Comparison of ENCODE assay signal across 20 cellular contexts in the genomic region with DNA sequence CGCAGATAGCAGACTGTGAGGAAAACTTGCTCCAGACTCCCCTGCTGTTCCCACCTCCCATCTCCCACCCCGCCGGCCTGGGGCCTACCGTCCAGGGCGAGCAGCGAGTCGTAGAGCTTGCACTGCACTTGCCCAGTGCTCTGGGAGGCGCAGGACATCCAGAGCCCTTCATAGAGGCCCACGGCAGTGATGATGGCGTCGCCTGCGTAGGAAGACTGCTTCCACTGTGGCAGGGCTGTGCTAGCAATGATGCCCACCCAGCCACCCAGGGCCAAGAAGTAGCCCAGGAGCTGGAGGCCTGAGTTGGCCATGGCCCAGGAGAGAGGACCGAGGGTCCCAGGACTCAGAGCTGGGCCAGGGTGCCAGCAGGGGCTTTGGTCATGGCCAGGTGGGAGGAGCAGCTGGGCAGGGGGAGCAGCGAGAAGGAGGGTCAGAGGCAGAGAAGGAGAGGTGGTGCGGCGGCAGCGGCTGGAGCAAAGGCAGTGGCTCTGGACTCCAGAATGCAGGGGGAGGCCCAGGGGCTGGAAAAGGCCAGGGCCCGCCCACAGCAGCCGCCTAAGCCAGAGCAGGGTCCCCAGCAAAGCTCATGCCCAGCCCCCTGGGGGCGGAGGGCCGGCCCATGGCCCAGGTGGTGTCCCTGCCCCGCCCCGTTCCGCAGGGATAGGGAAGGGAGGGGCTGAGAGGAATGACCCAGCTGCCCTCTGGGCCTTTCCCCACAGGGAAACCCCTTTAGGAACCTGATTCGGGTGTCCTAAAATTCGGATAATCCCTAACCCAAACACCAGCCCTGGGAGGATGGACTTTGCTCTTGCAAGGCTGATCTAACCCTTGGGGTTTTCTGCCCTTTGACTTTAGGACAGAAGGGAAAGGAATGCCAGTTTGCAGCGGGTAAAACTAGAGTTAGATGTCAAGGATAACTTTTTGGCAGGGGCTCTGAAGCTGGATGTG. TPM values are rescaled to one million over a fixed set of nuclear protein-coding genes. Genes with fewer than 3 reads are reported as not detected.
DNase-seq lines count a peak whose midpoint lies in the region; TF ChIP-seq lines count a peak whose summit lies in the region.
"Had no signal": no experiment of that assay in that cellular context is flagged by ENCODE, and none has a peak within 500 bp of the region (broad histone marks: within the 10 kb centered on the region; RNA-seq: fewer than 3 reads in every experiment).

A gene with protein sequence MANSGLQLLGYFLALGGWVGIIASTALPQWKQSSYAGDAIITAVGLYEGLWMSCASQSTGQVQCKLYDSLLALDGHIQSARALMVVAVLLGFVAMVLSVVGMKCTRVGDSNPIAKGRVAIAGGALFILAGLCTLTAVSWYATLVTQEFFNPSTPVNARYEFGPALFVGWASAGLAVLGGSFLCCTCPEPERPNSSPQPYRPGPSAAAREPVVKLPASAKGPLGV (minus strand): TSS at position 484 of the 948 bp plus-strand sequence. CDS start 173 bp downstream, at position 311.

- CTCF ChIA-PET in MCF 10A (lab: Yijun Ruan, JAX): interaction anchor here (1.5 kb wide), 1 partner anchor 13 kb away, joined by 4 read pairs; no protein-coding TSS in a partner anchor

- no peak for TF ChIP-seq CTCF in breast epithelium (IDR thresholded peaks at IDR 0.05)
- TF ChIP-seq CTCF in MCF 10A (IDR thresholded peaks at IDR 0.05; ENCODE audit: unreplicated experiment): no peak
- TF ChIP-seq CTCF in epithelial cell of proximal tubule (conservative IDR thresholded peaks at IDR 0.05; ENCODE audit: low read depth, low read length): no peak
- TF ChIP-seq CTCF in type B pancreatic cell (conservative IDR thresholded peaks at IDR 0.05): no peak

- no peaks in the 10 kb centered on the region for H3K27me3 Mint-ChIP-seq in MCF 10A (ENCODE audit: insufficient read depth, unreplicated experiment)
- H3K27me3 Mint-ChIP-seq in type B pancreatic cell: no peaks in the 10 kb centered on the region
- H3K27me3 Mint-ChIP-seq: CD4-positive, CD25-positive, alpha-beta regulatory T cell; stimulated activated naive B cell treated with anti-CD40 and anti-IgM and Interleukin-4, amounts not matched to agents 10 μg/mL and 1 μg/mL and 100 μg/mL, for 72 hours had no signal

- no peak within 1 kb of the TSS for H4K91ac ChIP-seq in mesenchymal stem cell (ENCODE audit: low read length)

- H3K79me1 ChIP-seq in mesenchymal stem cell (replicated peaks; ENCODE audit: low read length, poor library complexity, severe bottlenecking): no peaks in the 10 kb centered on the region

- H3K4me3 Mint-ChIP-seq in MCF 10A (ENCODE audit: unreplicated experiment) (no peak within 1 kb of the TSS), type B pancreatic cell (peak within 1 kb of the TSS; percentile 34)
- H3K4me3 Mint-ChIP-seq: CD4-positive, CD25-positive, alpha-beta regulatory T cell; stimulated activated naive B cell treated with anti-CD40 and anti-IgM and Interleukin-4, amounts not matched to agents 10 μg/mL and 1 μg/mL and 100 μg/mL, for 72 hours had no signal

- H3K23ac ChIP-seq in mesenchymal stem cell (ENCODE audit: low read length in 2 of 2): no peak within 1 kb of the TSS

- no peak for TF ChIP-seq POLR2A in breast epithelium (IDR thresholded peaks at IDR 0.05)

- no peak within 1 kb of the TSS for H3K9ac ChIP-seq in mesenchymal stem cell (ENCODE audit: low read length)

- peak within 1 kb of the TSS in 1 of 2 experiments; percentile 82 for H3K14ac ChIP-seq in mesenchymal stem cell (ENCODE audit: low read length in 2 of 2)

- H2AK5ac ChIP-seq in mesenchymal stem cell (ENCODE audit: low read length, severe bottlenecking): no peak within 1 kb of the TSS

- H3K9me3 Mint-ChIP-seq in MCF 10A (ENCODE audit: unreplicated experiment) (no peaks in the 10 kb centered on the region), type B pancreatic cell (no peaks in the 10 kb centered on the region)
- H3K9me3 Mint-ChIP-seq: stimulated activated naive B cell treated with anti-CD40 and anti-IgM and Interleukin-4, amounts not matched to agents 10 μg/mL and 1 μg/mL and 100 μg/mL, for 72 hours had no signal

- H2BK12ac ChIP-seq in mesenchymal stem cell (ENCODE audit: low read length in 2 of 2): no peak within 1 kb of the TSS

- H3K4me1 Mint-ChIP-seq in MCF 10A (ENCODE audit: insufficient read depth, unreplicated experiment): peaks cover 17% of the 10 kb centered on the region
- H3K4me1 Mint-ChIP-seq in type B pancreatic cell (ENCODE audit: unreplicated experiment): peaks cover 14% of the 10 kb centered on the region

- H4K8ac ChIP-seq in mesenchymal stem cell (ENCODE audit: low read length): no peak within 1 kb of the TSS

- DNase-seq in breast epithelium (ENCODE audit: low spot score in 2 of 2) (no peak), MCF 10A (ENCODE audit: unreplicated experiment) (no peak), epithelial cell of proximal tubule (ENCODE audit: low read depth) (no peak), mesenchymal stem cell (no peak), type B pancreatic cell (ENCODE audit: extremely low spot score, unreplicated experiment) (no peak), DMS53 (lab: John Stamatoyannopoulos, UW) (no peak), cerebellar cortex (ENCODE audit: low spot score) (no peak), RKO (ENCODE audit: low spot score) (no peak)
- DNase-seq: activated CD8-positive, alpha-beta memory T cell treated with anti-CD3 and anti-CD28 coated beads, Interleukin-2, amount 50 U/mL, for 4 hours; activated naive CD4-positive, alpha-beta T cell; CD4-positive, CD25-positive, alpha-beta regulatory T cell; dermis blood vessel endothelial cell; spleen; stimulated activated naive B cell treated with anti-CD40 and anti-IgM and Interleukin-4, amounts not matched to agents 10 μg/mL and 1 μg/mL and 100 μg/mL, for 72 hours; T-helper 1 cell had no signal

- WGBS in mesenchymal stem cell: 54% methylated on average over 25 of the region's 27 CpGs

- H3K4ac ChIP-seq in mesenchymal stem cell (ENCODE audit: low read depth in 1 of 2, low read length in 2 of 2): no peak within 1 kb of the TSS

- no peak within 1 kb of the TSS for H2BK15ac ChIP-seq in mesenchymal stem cell (ENCODE audit: low read depth, poor library complexity, severe bottlenecking)

- intact Hi-C loops in breast epithelium (cut with DNase I; ENCODE audit: low total_unique reads): no loop called here
- intact Hi-C loops in MCF 10A (cut with micrococcal nuclease): loop anchor here (10.0 kb wide), 1 partner anchor 595 kb away; no protein-coding TSS in a partner anchor

- no peak within 1 kb of the TSS for H3K27ac Mint-ChIP-seq in MCF 10A (ENCODE audit: low read depth, unreplicated experiment)
- H3K27ac Mint-ChIP-seq in type B pancreatic cell: no peak within 1 kb of the TSS
- H3K27ac Mint-ChIP-seq: CD4-positive, CD25-positive, alpha-beta regulatory T cell; stimulated activated naive B cell treated with anti-CD40 and anti-IgM and Interleukin-4, amounts not matched to agents 10 μg/mL and 1 μg/mL and 100 μg/mL, for 72 hours had no signal

- peak within 1 kb of the TSS; percentile 5 for H2AFZ ChIP-seq in mesenchymal stem cell (ENCODE audit: low read depth, low read length)

- H3K36me3 ChIP-seq in breast epithelium (no peaks in the 10 kb centered on the region), mesenchymal stem cell (ENCODE audit: control insufficient read depth in 1 of 2, insufficient read depth in 2 of 2, low read depth in 1 of 2, low read length in 2 of 2) (no peaks in the 10 kb centered on the region)
- H3K36me3 ChIP-seq: spleen had no signal

- H2BK120ac ChIP-seq in mesenchymal stem cell (ENCODE audit: low read depth, low read length): no peak within 1 kb of the TSS

- no peak within 1 kb of the TSS for H2BK5ac ChIP-seq in mesenchymal stem cell (ENCODE audit: low read depth, low read length, poor library complexity, severe bottlenecking)

- H3K36me3 Mint-ChIP-seq in MCF 10A (ENCODE audit: insufficient read depth, unreplicated experiment) (no peaks in the 10 kb centered on the region), type B pancreatic cell (no peaks in the 10 kb centered on the region)
- H3K36me3 Mint-ChIP-seq: CD4-positive, CD25-positive, alpha-beta regulatory T cell; stimulated activated naive B cell treated with anti-CD40 and anti-IgM and Interleukin-4, amounts not matched to agents 10 μg/mL and 1 μg/mL and 100 μg/mL, for 72 hours had no signal

- H3K4me2 ChIP-seq in mesenchymal stem cell (ENCODE audit: low read length, poor library complexity, severe bottlenecking): no peak within 1 kb of the TSS

- H3K27ac ChIP-seq in breast epithelium (peak within 1 kb of the TSS; percentile 40 to 78), mesenchymal stem cell (ENCODE audit: low read length, poor library complexity, severe bottlenecking) (no peak within 1 kb of the TSS)
- H3K27ac ChIP-seq: spleen had no signal

- H3K9me3 ChIP-seq in breast epithelium: no peaks in the 10 kb centered on the region
- H3K9me3 ChIP-seq in mesenchymal stem cell (ENCODE audit: control insufficient read depth, low read length): no peaks in the 10 kb centered on the region
- H3K9me3 ChIP-seq: spleen had no signal

- H3K4me1 ChIP-seq in breast epithelium (no peaks in the 10 kb centered on the region), mesenchymal stem cell (ENCODE audit: control insufficient read depth, insufficient read depth, low read depth, low read length) (peaks cover 3% of the 10 kb centered on the region)

- POLR2A ChIA-PET in MCF 10A (lab: Yijun Ruan, JAX): interaction anchor here (0.7 to 1.4 kb wide), 4 partner anchors 10 to 206 kb away, joined by 3 to 4 read pairs (median 4); a partner anchor contains a TSS

- BruUV-seq in MCF 10A (replicated peaks; lab: Mats Ljungman, UMichigan): no TSS peak

- no peak within 1 kb of the TSS for H3K18ac ChIP-seq in mesenchymal stem cell (ENCODE audit: low read depth in 1 of 2, low read length in 2 of 2)

- H3K27me3 ChIP-seq in breast epithelium: no peaks in the 10 kb centered on the region
- no peaks in the 10 kb centered on the region for H3K27me3 ChIP-seq in mesenchymal stem cell (ENCODE audit: control insufficient read depth in 1 of 2, insufficient read depth in 1 of 2, low read length in 2 of 2)
- H3K27me3 ChIP-seq: spleen had no signal

- H3K4me3 ChIP-seq in breast epithelium: peak within 1 kb of the TSS in 2 of 3 donors; percentile 28 to 40
- peak within 1 kb of the TSS; percentile 11 for H3K4me3 ChIP-seq in epithelial cell of proximal tubule (ENCODE audit: low read depth, low read length)
- no peak within 1 kb of the TSS for H3K4me3 ChIP-seq in mesenchymal stem cell (ENCODE audit: insufficient read depth in 1 of 2, low read depth in 1 of 2, low read length in 2 of 2)
- H3K4me3 ChIP-seq: spleen had no signal

RNA-seq across cellular contexts. Expression of the gene that starts here (rescaled TPM):
- 1 to 10 TPM in 2 of 3 donors, not detected in 1; 2.9 to 3.1 TPM for total RNA-seq in breast epithelium
- total RNA-seq in MCF 10A (2022): not detected in 2 replicates
- 0.29 and 1.2 TPM in 2 replicates for total RNA-seq in epithelial cell of proximal tubule
- 0.03 TPM for polyA plus RNA-seq in mesenchymal stem cell (2013, experiment 1 of 2)
- not detected for polyA plus RNA-seq in mesenchymal stem cell (2013, experiment 2 of 2)
- total RNA-seq in type B pancreatic cell (ENCODE audit: low replicate concordance): 0.33 and 2.3 TPM in 2 replicates
- total RNA-seq: A172; CD4-positive, CD25-positive, alpha-beta regulatory T cell; Daoy; dermis blood vessel endothelial cell; HT1080; omental fat pad; ureter had no signal
- polyA plus RNA-seq: CD4-positive, CD25-positive, alpha-beta regulatory T cell had no signal

Comparison
In these comparisons a context has a peak if more than half of its experiments do, and no peak if none do; other contexts are left out.
1. H3K4me3 ChIP-seq: peak in breast epithelium (2 of 3) and epithelial cell of proximal tubule (single experiment); none in mesenchymal stem cell (0 of 2).